Comparison of ENCODE assay signal across 21 cellular contexts in the genomic region with DNA sequence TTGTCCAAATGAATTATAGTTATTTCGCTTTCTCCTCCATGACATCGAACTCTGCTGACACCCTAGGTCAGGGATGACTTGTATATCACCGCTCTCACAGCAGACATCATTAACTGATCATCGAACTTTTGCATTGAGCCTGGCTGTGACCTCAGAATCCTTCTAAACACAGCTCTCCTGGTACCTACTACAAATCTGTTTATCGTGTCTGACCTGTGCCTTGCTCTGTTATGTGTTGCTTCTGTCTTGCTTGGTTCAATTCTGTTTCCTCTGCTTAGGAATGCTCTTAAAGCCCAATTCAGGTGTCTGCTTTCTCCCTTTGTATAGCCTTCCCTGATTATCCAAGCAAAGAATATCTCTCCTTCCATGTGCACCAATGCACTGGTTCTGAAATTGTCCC.
"Had no signal": no experiment of that assay in that cellular context is flagged by ENCODE, and none has a peak within 500 bp of the region (broad histone marks: within the 10 kb centered on the region; RNA-seq: fewer than 3 reads in every experiment).

No MANE protein-coding gene starts in this region.

- H3K9me3 Mint-ChIP-seq: effector memory CD8-positive, alpha-beta T cell; endodermal cell had no signal

- H3K9me3 ChIP-seq: esophagus squamous epithelium, gastrocnemius medialis, left lung, lower lobe of right lung had no signal

- H3K36me3 ChIP-seq: esophagus squamous epithelium, gastrocnemius medialis, heart right ventricle, left lung, lower lobe of right lung had no signal

- H3K27me3 ChIP-seq: esophagus squamous epithelium, gastrocnemius medialis, left lung had no signal

- H3K27ac ChIP-seq: coronary artery, dorsolateral prefrontal cortex, epithelial cell of prostate, esophagus squamous epithelium, gastrocnemius medialis, heart right ventricle, left lung, lower lobe of right lung had no signal

- H3K4me1 ChIP-seq: esophagus squamous epithelium, gastrocnemius medialis, heart right ventricle, left lung, lower lobe of right lung had no signal

- H3K4me1 Mint-ChIP-seq: endodermal cell had no signal

- DNase-seq: dermis blood vessel endothelial cell; dorsolateral prefrontal cortex; effector CD8-positive, alpha-beta T cell; effector memory CD8-positive, alpha-beta T cell; endodermal cell; erythroblast; esophagus squamous epithelium; foreskin fibroblast; foreskin melanocyte; gastrocnemius medialis; glutamatergic neuron; heart right ventricle; hippocampal formation; left cardiac atrium; left lung; left ventricle myocardium superior; lower lobe of right lung; mesenchymal stem cell; midbrain had no signal

- H3K4me3 Mint-ChIP-seq: effector memory CD8-positive, alpha-beta T cell; endodermal cell had no signal

- H3K27ac Mint-ChIP-seq: effector memory CD8-positive, alpha-beta T cell; endodermal cell had no signal

- H3K4me3 ChIP-seq: coronary artery, dorsolateral prefrontal cortex, esophagus squamous epithelium, gastrocnemius medialis, heart right ventricle, left lung, lower lobe of right lung had no signal
